Comparison of ENCODE assay signal across 8 cellular contexts in genomic region chr1:201739054-201739453, GRCh38.
DNase-seq lines count a peak whose midpoint lies in the region; ATAC-seq and TF ChIP-seq lines count a peak whose summit lies in the region.

No MANE protein-coding gene starts in this region.

- peak overlapping the region; percentile 25 to 83 for H3K18ac ChIP-seq in mesenchymal stem cell (ENCODE audit: low read depth in 1 of 2, low read length in 2 of 2)

- peak overlapping the region; percentile 66 for H2BK15ac ChIP-seq in mesenchymal stem cell (ENCODE audit: low read depth, poor library complexity, severe bottlenecking)

- H3K79me1 ChIP-seq in mesenchymal stem cell (replicated peaks; ENCODE audit: low read length, poor library complexity, severe bottlenecking): peaks cover 42% of the 10 kb centered on the region

- H3K4me3 Mint-ChIP-seq in activated T-cell treated with anti-CD3 and anti-CD28 coated beads, Interleukin-2, amount 50 U/mL, for 24 hours: peak overlapping the region; percentile 82
- H3K4me3 Mint-ChIP-seq in chondrocyte (ENCODE audit: unreplicated experiment): peak overlapping the region; percentile 98

- H3K27ac ChIP-seq in mesenchymal stem cell (ENCODE audit: low read length, poor library complexity, severe bottlenecking) (no peak overlapping the region), transverse colon (peak overlapping the region; percentile 70 to 84 (median 81))

- ATAC-seq in GM18502 (IDR thresholded peaks at IDR 0.05; ENCODE audit: poor library complexity, unreplicated experiment): no peak

- H3K4me1 Mint-ChIP-seq in activated T-cell treated with anti-CD3 and anti-CD28 coated beads, Interleukin-2, amount 50 U/mL, for 24 hours (ENCODE audit: low read depth): peaks cover 18% of the 10 kb centered on the region
- H3K4me1 Mint-ChIP-seq in chondrocyte (ENCODE audit: low read depth): peaks cover 86% of the 10 kb centered on the region

- H3K23ac ChIP-seq in mesenchymal stem cell (ENCODE audit: low read length in 2 of 2): no peak overlapping the region

- peak overlapping the region; percentile 40 to 70 for H3K4ac ChIP-seq in mesenchymal stem cell (ENCODE audit: low read depth in 1 of 2, low read length in 2 of 2)

- intact Hi-C loops in transverse colon (cut with DNase I; ENCODE audit: low total_unique reads): no loop called here

- peak overlapping the region; percentile 86 for H4K8ac ChIP-seq in mesenchymal stem cell (ENCODE audit: low read length)

- H3K9ac ChIP-seq in mesenchymal stem cell (ENCODE audit: low read length): peak overlapping the region; percentile 80

- H3K4me2 ChIP-seq in mesenchymal stem cell (ENCODE audit: low read length, poor library complexity, severe bottlenecking): peak overlapping the region; percentile 90

- no peaks in the 10 kb centered on the region for H3K27me3 ChIP-seq in mesenchymal stem cell (ENCODE audit: control insufficient read depth in 1 of 2, insufficient read depth in 1 of 2, low read length in 2 of 2)
- H3K27me3 ChIP-seq in transverse colon: no peaks in the 10 kb centered on the region

- TF ChIP-seq CTCF in chondrocyte (IDR thresholded peaks at IDR 0.05) (no peak), transverse colon (IDR thresholded peaks at IDR 0.05) (no peak)

- H3K9me3 ChIP-seq in mesenchymal stem cell (ENCODE audit: control insufficient read depth, low read length) (no peaks in the 10 kb centered on the region), transverse colon (no peaks in the 10 kb centered on the region)

- H3K36me3 ChIP-seq in mesenchymal stem cell (ENCODE audit: control insufficient read depth in 1 of 2, insufficient read depth in 2 of 2, low read depth in 1 of 2, low read length in 2 of 2) (peaks cover 0 to 31% of the 10 kb centered on the region in 2 experiments), transverse colon (no peaks in the 10 kb centered on the region)

- H3K27me3 Mint-ChIP-seq in activated T-cell treated with anti-CD3 and anti-CD28 coated beads, Interleukin-2, amount 50 U/mL, for 24 hours: peaks cover 40% of the 10 kb centered on the region
- H3K27me3 Mint-ChIP-seq in chondrocyte (ENCODE audit: low read depth): no peaks in the 10 kb centered on the region

- peaks cover 41% of the 10 kb centered on the region for H3K4me1 ChIP-seq in mesenchymal stem cell (ENCODE audit: control insufficient read depth, insufficient read depth, low read depth, low read length)
- peaks cover 30 to 54% (median 35%) of the 10 kb centered on the region in 4 donors for H3K4me1 ChIP-seq in transverse colon

- H2AK5ac ChIP-seq in mesenchymal stem cell (ENCODE audit: low read length, severe bottlenecking): peak overlapping the region; percentile 84

- 39% methylated on average over 11 of the region's 11 CpGs for whole genome bisulfite sequencing in mesenchymal stem cell
- WGBS in transverse colon (ENCODE audit: low coverage in 1 of 2), 2 donors: 43 to 100% methylated on average over 1 to 11 of the region's 11 CpGs

- no peak for DNase-seq in activated T-cell treated with anti-CD3 and anti-CD28 coated beads, Interleukin-2, amount 50 U/mL, for 24 hours
- no peak for DNase-seq in activated T-cell treated with anti-CD3 and anti-CD28 coated beads, Interleukin-2, amount 50 U/mL, for 48 hours
- DNase-seq in chondrocyte (ENCODE audit: low spot score) (no peak), mesenchymal stem cell (no peak), transverse colon (no peak), KBM-7 (no peak), NCI-H226 (no peak)

- no peak for TF ChIP-seq POLR2A in transverse colon (IDR thresholded peaks at IDR 0.05)

- H3K27ac Mint-ChIP-seq in activated T-cell treated with anti-CD3 and anti-CD28 coated beads, Interleukin-2, amount 50 U/mL, for 24 hours: no peak overlapping the region
- H3K27ac Mint-ChIP-seq in chondrocyte (ENCODE audit: unreplicated experiment): peak overlapping the region; percentile 98

- H2AFZ ChIP-seq in mesenchymal stem cell (ENCODE audit: low read depth, low read length): no peak overlapping the region

- H3K4me3 ChIP-seq in mesenchymal stem cell (ENCODE audit: insufficient read depth in 1 of 2, low read depth in 1 of 2, low read length in 2 of 2) (peak overlapping the region; percentile 12 to 74), transverse colon (peak overlapping the region; percentile 49 to 75 (median 70))

- H3K14ac ChIP-seq in mesenchymal stem cell (ENCODE audit: low read length in 2 of 2): peak overlapping the region in 1 of 2 experiments; percentile 68

- peak overlapping the region; percentile 43 for H2BK120ac ChIP-seq in mesenchymal stem cell (ENCODE audit: low read depth, low read length)

- in situ Hi-C loops in transverse colon (cut with MboI; ENCODE audit: low pct_ligation_motif_present in 1 of 4, low pct_unique_long_range_greater_than_20kb in 1 of 4, low sequenced_read_pairs in 3 of 4): no loop called here
- in situ Hi-C loops in KBM-7 (cut with MboI; ENCODE audit: low pct_unique_long_range_greater_than_20kb, low sequenced_read_pairs): no loop called here

- peak overlapping the region; percentile 92 for H4K91ac ChIP-seq in mesenchymal stem cell (ENCODE audit: low read length)

- no peak overlapping the region for H2BK5ac ChIP-seq in mesenchymal stem cell (ENCODE audit: low read depth, low read length, poor library complexity, severe bottlenecking)

- no peaks in the 10 kb centered on the region for H3K36me3 Mint-ChIP-seq in activated T-cell treated with anti-CD3 and anti-CD28 coated beads, Interleukin-2, amount 50 U/mL, for 24 hours (ENCODE audit: low read depth)
- H3K36me3 Mint-ChIP-seq in chondrocyte (ENCODE audit: low read depth): peaks cover 14% of the 10 kb centered on the region

- H2BK12ac ChIP-seq in mesenchymal stem cell (ENCODE audit: low read length in 2 of 2): peak overlapping the region; percentile 52 to 70

- H3K9me3 Mint-ChIP-seq in activated T-cell treated with anti-CD3 and anti-CD28 coated beads, Interleukin-2, amount 50 U/mL, for 24 hours: no peaks in the 10 kb centered on the region
- no peaks in the 10 kb centered on the region for H3K9me3 Mint-ChIP-seq in chondrocyte (ENCODE audit: low read depth)

- no peak for TF ChIP-seq EP300 in transverse colon (IDR thresholded peaks at IDR 0.05; ENCODE audit: low read depth)
